ENCODE assay signal across 2 cellular contexts in the genomic region with DNA sequence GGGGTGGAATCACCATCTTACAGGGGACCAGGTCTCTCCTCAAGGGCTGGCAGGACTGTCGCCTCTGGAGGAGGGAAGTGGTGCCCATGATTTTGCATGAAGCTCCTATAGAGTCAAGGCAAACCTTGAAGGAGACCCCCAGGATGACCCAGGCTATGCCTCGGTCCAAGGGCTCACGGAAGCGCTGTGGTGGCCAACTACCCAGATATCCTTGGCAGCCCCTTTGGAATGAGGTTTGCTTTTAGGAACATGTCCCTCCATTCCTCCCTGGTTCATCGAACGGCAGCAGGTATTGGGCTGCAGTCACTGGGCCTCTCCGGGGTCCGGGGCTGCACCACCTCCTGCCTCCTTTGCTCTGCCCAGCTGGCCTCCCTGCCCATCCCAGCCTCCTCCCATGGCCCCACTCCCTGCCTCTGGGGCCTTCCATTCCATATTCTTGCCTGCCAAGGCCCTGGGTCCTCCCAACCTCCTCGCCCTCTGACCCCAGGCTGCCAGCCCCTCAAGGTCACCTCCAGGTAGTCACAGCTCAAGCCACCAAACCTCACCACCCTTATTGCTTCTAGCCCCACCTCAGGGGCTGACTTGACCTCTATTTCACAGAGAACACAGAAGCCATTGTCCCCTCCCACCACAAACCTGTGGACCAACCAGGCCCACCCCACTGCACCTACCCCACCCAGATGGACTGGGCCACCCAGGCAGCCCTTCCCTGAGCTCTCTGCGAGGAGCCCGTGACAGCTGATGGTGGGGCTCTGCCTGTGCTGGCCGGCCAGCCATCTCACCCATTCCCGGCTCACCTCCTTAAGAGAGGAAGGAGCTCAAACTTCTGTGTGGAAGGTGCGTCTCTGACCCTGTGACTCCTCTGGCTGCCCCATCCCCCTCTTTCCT.
TF ChIP-seq lines count a peak whose summit lies in the region.

No MANE protein-coding gene starts in this region.

TF ChIP-seq in SK-N-SH, 30 proteins besides CTCF, POLR2A, EP300 and RAD21 (continued from another document):
- TF ChIP-seq NFIC (IDR thresholded peaks at IDR 0.05; ENCODE audit: borderline replicate concordance) (no peak), ELF1 (IDR thresholded peaks at IDR 0.05) (no peak), CHD2 (IDR thresholded peaks at IDR 0.05; ENCODE audit: low read length, partially characterized antibody) (no peak), MAX (IDR thresholded peaks at IDR 0.05; ENCODE audit: low read depth) (no peak), GABPA (IDR thresholded peaks at IDR 0.05; ENCODE audit: low read depth) (no peak)

TF ChIP-seq in SK-N-SH treated with all-trans-retinoic acid at 6 μM for 48 hours, 23 proteins besides CTCF, POLR2A, EP300 and RAD21 (continued from another document):
- TF ChIP-seq POU6F1 (CRISPR knock-in tag; IDR thresholded peaks at IDR 0.05; ENCODE audit: borderline replicate concordance, low read depth), result no peak
- no peak for TF ChIP-seq ZC3H10 (CRISPR knock-in tag; IDR thresholded peaks at IDR 0.05)
- no peak for TF ChIP-seq CSDC2 (CRISPR knock-in tag; IDR thresholded peaks at IDR 0.05)
TF ChIP-seq in SK-N-SH treated with all-trans-retinoic acid at 6 μM for 48 hours: peak in this region for 0.
